In genomic region chr11:116603783-116604323, GRCh38 we compare ENCODE assay signal across 26 cellular contexts.
"Had no signal": no experiment of that assay in that cellular context is flagged by ENCODE, and none has a peak within 500 bp of the region (broad histone marks: within the 10 kb centered on the region; RNA-seq: fewer than 3 reads in every experiment).

No MANE protein-coding gene starts in this region.

- H3K9ac ChIP-seq: neural progenitor cell had no signal

- H3K27me3 Mint-ChIP-seq: activated CD4-positive, alpha-beta T cell treated with anti-CD3 and anti-CD28 coated beads, Interleukin-2, amount 10 ng/mL, durations not matched to agents 24 days and 14 days had no signal

- ATAC-seq: activated T-cell treated with anti-CD3 and anti-CD28 coated beads, Interleukin-2, amount 50 U/mL, for 4 hours; heart right ventricle; right cardiac atrium; upper lobe of right lung had no signal

- H3K4me1 ChIP-seq: esophagus squamous epithelium, left ventricle myocardium inferior, neural progenitor cell, testis, upper lobe of right lung had no signal

- H3K36me3 Mint-ChIP-seq: activated CD4-positive, alpha-beta memory T cell treated with anti-CD3 and anti-CD28 coated beads for 36 hours; activated naive CD8-positive, alpha-beta T cell; naive B cell; neural progenitor cell had no signal

- H3K27me3 ChIP-seq: neural progenitor cell, testis, upper lobe of right lung had no signal

- H3K4me1 Mint-ChIP-seq: activated CD4-positive, alpha-beta T cell treated with anti-CD3 and anti-CD28 coated beads, Interleukin-2, amount 10 ng/mL, durations not matched to agents 24 days and 14 days; central memory CD8-positive, alpha-beta T cell; naive B cell had no signal

- H3K4me3 ChIP-seq: esophagus squamous epithelium, heart right ventricle, left ventricle myocardium inferior, neural progenitor cell, testis, upper lobe of right lung had no signal

- DNase-seq: activated CD4-positive, alpha-beta memory T cell treated with anti-CD3 and anti-CD28 coated beads for 36 hours; activated CD4-positive, alpha-beta T cell treated with anti-CD3 and anti-CD28 coated beads, Interleukin-2, amount 10 ng/mL, durations not matched to agents 24 days and 14 days; activated CD4-positive, CD25-positive, alpha-beta regulatory T cell treated with anti-CD3 and anti-CD28 coated beads, Interleukin-2, amount 50 U/mL, for 72 hours; activated naive CD4-positive, alpha-beta T cell treated with Interleukin-2 at 50 U/mL for 16 hours; activated T-cell treated with anti-CD3 and anti-CD28 coated beads, Interleukin-2, amount 50 U/mL, for 4 hours; anterior cingulate cortex; dermis blood vessel endothelial cell; effector CD4-positive, alpha-beta T cell; esophagus squamous epithelium; foreskin melanocyte; heart right ventricle; kidney glomerular epithelial cell; left ventricle myocardium inferior; naive B cell; occipital lobe; right cardiac atrium; stimulated activated CD4-positive, alpha-beta T cell treated with anti-CD3 and anti-CD28 coated beads, Interleukin-2, amount 100 ng/mL, for 48 hours; stimulated activated naive CD4-positive, alpha-beta T cell treated with Interleukin-2 at 50 U/mL for 16 hours; testis; upper lobe of right lung had no signal

- H3K4me3 Mint-ChIP-seq: activated CD4-positive, alpha-beta memory T cell treated with anti-CD3 and anti-CD28 coated beads for 36 hours; activated CD4-positive, alpha-beta T cell treated with anti-CD3 and anti-CD28 coated beads, Interleukin-2, amount 10 ng/mL, durations not matched to agents 24 days and 14 days; activated naive CD8-positive, alpha-beta T cell; activated T-cell treated with anti-CD3 and anti-CD28 coated beads, Interleukin-2, amount 50 U/mL, for 4 hours; central memory CD8-positive, alpha-beta T cell; neural progenitor cell had no signal

- H3K27ac Mint-ChIP-seq: activated CD4-positive, alpha-beta memory T cell treated with anti-CD3 and anti-CD28 coated beads for 36 hours; activated CD4-positive, alpha-beta T cell treated with anti-CD3 and anti-CD28 coated beads, Interleukin-2, amount 10 ng/mL, durations not matched to agents 24 days and 14 days; activated naive CD8-positive, alpha-beta T cell; activated T-helper 2 cell treated with anti-CD3 and anti-CD28 coated beads, Interferon-gamma antibody, Interleukin-2, Interleukin-4, amounts not matched to agents 10 μg/mL and 5 μg/mL and 100 μg/mL, durations not matched to agents 14 hours and 24 hours and 36 hours; naive B cell; neural progenitor cell had no signal

- H3K27ac ChIP-seq: epithelial cell of prostate, esophagus squamous epithelium, heart right ventricle, left ventricle myocardium inferior, neural progenitor cell, testis, upper lobe of right lung, VCaP had no signal

- H3K9me3 Mint-ChIP-seq: activated CD4-positive, alpha-beta memory T cell treated with anti-CD3 and anti-CD28 coated beads for 36 hours; activated CD4-positive, alpha-beta T cell treated with anti-CD3 and anti-CD28 coated beads, Interleukin-2, amount 10 ng/mL, durations not matched to agents 24 days and 14 days; activated T-cell treated with anti-CD3 and anti-CD28 coated beads, Interleukin-2, amount 50 U/mL, for 4 hours; activated T-helper 2 cell treated with anti-CD3 and anti-CD28 coated beads, Interferon-gamma antibody, Interleukin-2, Interleukin-4, amounts not matched to agents 10 μg/mL and 5 μg/mL and 100 μg/mL, durations not matched to agents 14 hours and 24 hours and 36 hours; central memory CD8-positive, alpha-beta T cell; neural progenitor cell had no signal

- H3K9me3 ChIP-seq: esophagus squamous epithelium, heart right ventricle, left ventricle myocardium inferior, testis, upper lobe of right lung had no signal

- H3K4me2 ChIP-seq: neural progenitor cell had no signal

- H2AFZ ChIP-seq: neural progenitor cell had no signal

- H3K36me3 ChIP-seq: esophagus squamous epithelium, heart right ventricle, left ventricle myocardium inferior, neural progenitor cell, upper lobe of right lung had no signal
